10 cellular contexts compared by ENCODE assay signal in genomic region chr16:5024632-5025031, GRCh38. TPM values are rescaled to one million over a fixed set of nuclear protein-coding genes. Genes with fewer than 3 reads are reported as not detected.
DNase-seq lines count a peak whose midpoint lies in the region; ATAC-seq, FAIRE-seq and TF ChIP-seq lines count a peak whose summit lies in the region.
"Had no signal": no experiment of that assay in that cellular context is flagged by ENCODE, and none has a peak within 500 bp of the region (broad histone marks: within the 10 kb centered on the region; RNA-seq: fewer than 3 reads in every experiment).

No MANE protein-coding gene starts in this region.

- no peaks in the 10 kb centered on the region for H3K27me3 Mint-ChIP-seq in activated T-helper 17 cell treated with anti-CD3 and anti-CD28 coated beads, Interleukin-2, amount 50 U/mL, for 72 hours

- peaks cover 5% of the 10 kb centered on the region for H3K36me3 Mint-ChIP-seq in activated T-helper 17 cell treated with anti-CD3 and anti-CD28 coated beads, Interleukin-2, amount 50 U/mL, for 72 hours (ENCODE audit: low read depth)

- intact Hi-C loops in psoas muscle (cut with DNase I) = loop anchor here in 1 of 2 donors (10.0 kb wide), 1 partner anchor 260 kb away; the partner anchor contains the start of gene ZNF500
- intact Hi-C loops in lower lobe of right lung (cut with DNase I) = no loop called here

- H3K4me3 ChIP-seq in cardiac fibroblast (replicated peaks in 1 of 2; ENCODE audit: low read depth in 2 of 2, low read length in 2 of 2) (no peak overlapping the region), psoas muscle (no peak overlapping the region), lower lobe of right lung (no peak overlapping the region)

- no peaks in the 10 kb centered on the region for H3K9me3 ChIP-seq in psoas muscle
- H3K9me3 ChIP-seq in lower lobe of right lung = no peaks in the 10 kb centered on the region

- DNase-seq in H54 (ENCODE audit: insufficient read length, low spot score) (peak; percentile 74), NCI-H2171 treated with DMSO at 0.1 percent for 48 hours (lab: John Stamatoyannopoulos, UW) (peak; percentile 74), cardiac fibroblast (ENCODE audit: low read depth in 2 of 2) (peak in 1 of 2 donors; percentile 42), psoas muscle (no peak), lower lobe of right lung (no peak)
- DNase-seq: NCI-H1417 treated with DMSO at 0.1 percent for 48 hours had no signal

- H3K27ac Mint-ChIP-seq in activated T-helper 17 cell treated with anti-CD3 and anti-CD28 coated beads, Interleukin-2, amount 50 U/mL, for 72 hours = no peak overlapping the region

- H3K36me3 ChIP-seq in psoas muscle (ENCODE audit: insufficient read depth in 1 of 2, low read depth in 1 of 2) (peaks cover 0 to 18% of the 10 kb centered on the region in 2 donors), lower lobe of right lung (peaks cover 29% of the 10 kb centered on the region)

- H3K4me1 ChIP-seq in psoas muscle = peaks cover 10% of the 10 kb centered on the region
- H3K4me1 ChIP-seq in lower lobe of right lung = no peaks in the 10 kb centered on the region

- no peaks in the 10 kb centered on the region for H3K9me3 Mint-ChIP-seq in activated T-helper 17 cell treated with anti-CD3 and anti-CD28 coated beads, Interleukin-2, amount 50 U/mL, for 72 hours

- H3K27ac ChIP-seq in psoas muscle = no peak overlapping the region
- no peak overlapping the region for H3K27ac ChIP-seq in lower lobe of right lung

- H3K4me1 Mint-ChIP-seq in activated T-helper 17 cell treated with anti-CD3 and anti-CD28 coated beads, Interleukin-2, amount 50 U/mL, for 72 hours = no peaks in the 10 kb centered on the region

- ATAC-seq in psoas muscle (peak; percentile 55 to 80 (median 74)), HG02852 (IDR thresholded peaks at IDR 0.05; ENCODE audit: unreplicated experiment) (no peak), lower lobe of right lung (no peak), HG03025 (IDR thresholded peaks at IDR 0.05; ENCODE audit: low FRiP score, unreplicated experiment) (no peak)
- no peak for ATAC-seq in activated T-helper 17 cell treated with anti-CD3 and anti-CD28 coated beads, Interleukin-2, amount 50 U/mL, for 72 hours (replicated peaks)

- no peak for FAIRE-seq in H54 (lab: Jason Lieb, UNC)
- FAIRE-seq: islet of Langerhans had no signal

- H3K4me3 Mint-ChIP-seq in activated T-helper 17 cell treated with anti-CD3 and anti-CD28 coated beads, Interleukin-2, amount 50 U/mL, for 72 hours = no peak overlapping the region

- TF ChIP-seq CTCF in cardiac fibroblast (IDR thresholded peaks at IDR 0.05; ENCODE audit: low read depth, low read length) = peak; percentile 3
- TF ChIP-seq CTCF in psoas muscle (IDR thresholded peaks at IDR 0.05) = peak; percentile 39
- no peak for TF ChIP-seq CTCF in lower lobe of right lung (IDR thresholded peaks at IDR 0.05)

- H3K27me3 ChIP-seq in psoas muscle (ENCODE audit: insufficient read depth in 3 of 3, low read length in 2 of 3) (peaks cover 0 to 3% (median 0%) of the 10 kb centered on the region in 3 donors), lower lobe of right lung (ENCODE audit: low read depth) (no peaks in the 10 kb centered on the region)

- TF ChIP-seq POLR2A in H54 (IDR thresholded peaks at IDR 0.05; ENCODE audit: low read depth, low read length) = no peak

- 36 to 51% (median 46%) methylated on average over 4 of the region's 4 CpGs for WGBS in psoas muscle, 3 donors

RNA-seq across cellular contexts. Expression of gene NAGPA, which starts 9.1 kb away (rescaled TPM):
- total RNA-seq in psoas muscle (1 to 10 TPM; 4.4 to 8.1 (median 6.4) TPM), lower lobe of right lung (24.1 TPM)
- polyA plus RNA-seq in psoas muscle = 10 to 100 TPM in 1 of 3 donors, 1 to 10 TPM in 2; 5.3 to 12.3 (median 9.8) TPM
- 10 to 100 TPM in 1 of 2 donors, 1 to 10 TPM in 1; 8.5 to 18.6 TPM for total RNA-seq in activated T-helper 17 cell treated with anti-CD3 and anti-CD28 coated beads, Interleukin-2, amount 50 U/mL, for 72 hours

RNA-seq across cellular contexts. Expression of gene C16orf89, which starts 41.1 kb away (rescaled TPM):
- total RNA-seq in psoas muscle (1 to 10 TPM in 3 of 4 donors, not detected in 1; 1.2 to 9.3 (median 1.3) TPM), lower lobe of right lung (198 TPM)
- polyA plus RNA-seq in psoas muscle = under 1 TPM; 0.29 to 0.62 (median 0.57) TPM
- total RNA-seq in activated T-helper 17 cell treated with anti-CD3 and anti-CD28 coated beads, Interleukin-2, amount 50 U/mL, for 72 hours = not detected

RNA-seq across cellular contexts. Expression of gene ALG1, which starts 47.0 kb away (rescaled TPM):
- total RNA-seq in psoas muscle (1 to 10 TPM; 4.9 to 9.3 (median 6.4) TPM), lower lobe of right lung (17.8 TPM)
- 10 to 100 TPM in 2 of 3 donors, 1 to 10 TPM in 1; 7.3 to 13.1 (median 11.2) TPM for polyA plus RNA-seq in psoas muscle
- total RNA-seq in activated T-helper 17 cell treated with anti-CD3 and anti-CD28 coated beads, Interleukin-2, amount 50 U/mL, for 72 hours = 10 to 100 TPM; 15.1 to 38.1 TPM

Comparison
In these comparisons a context has a peak if more than half of its experiments do, and no peak if none do; other contexts are left out.
1. DNase-seq: peak in H54 (single experiment) and NCI-H2171 treated with DMSO at 0.1 percent for 48 hours (single experiment); none in psoas muscle (0 of 2) and lower lobe of right lung (single experiment).
2. ATAC-seq: peak in psoas muscle (4 of 4); none in HG02852 (single experiment), activated T-helper 17 cell treated with anti-CD3 and anti-CD28 coated beads, Interleukin-2, amount 50 U/mL, for 72 hours (single experiment), lower lobe of right lung (0 of 2) and HG03025 (single experiment).
3. RNA of gene C16orf89, which starts 41.1 kb away (total RNA-seq): 198 TPM in lower lobe of right lung (single experiment); 1.2 to 9.3 TPM in psoas muscle and not detected in activated T-helper 17 cell treated with anti-CD3 and anti-CD28 coated beads, Interleukin-2, amount 50 U/mL, for 72 hours; every median in the first group is over 10 times any median in the second.